ENCODE assay signal across 12 cellular contexts in the genomic region with DNA sequence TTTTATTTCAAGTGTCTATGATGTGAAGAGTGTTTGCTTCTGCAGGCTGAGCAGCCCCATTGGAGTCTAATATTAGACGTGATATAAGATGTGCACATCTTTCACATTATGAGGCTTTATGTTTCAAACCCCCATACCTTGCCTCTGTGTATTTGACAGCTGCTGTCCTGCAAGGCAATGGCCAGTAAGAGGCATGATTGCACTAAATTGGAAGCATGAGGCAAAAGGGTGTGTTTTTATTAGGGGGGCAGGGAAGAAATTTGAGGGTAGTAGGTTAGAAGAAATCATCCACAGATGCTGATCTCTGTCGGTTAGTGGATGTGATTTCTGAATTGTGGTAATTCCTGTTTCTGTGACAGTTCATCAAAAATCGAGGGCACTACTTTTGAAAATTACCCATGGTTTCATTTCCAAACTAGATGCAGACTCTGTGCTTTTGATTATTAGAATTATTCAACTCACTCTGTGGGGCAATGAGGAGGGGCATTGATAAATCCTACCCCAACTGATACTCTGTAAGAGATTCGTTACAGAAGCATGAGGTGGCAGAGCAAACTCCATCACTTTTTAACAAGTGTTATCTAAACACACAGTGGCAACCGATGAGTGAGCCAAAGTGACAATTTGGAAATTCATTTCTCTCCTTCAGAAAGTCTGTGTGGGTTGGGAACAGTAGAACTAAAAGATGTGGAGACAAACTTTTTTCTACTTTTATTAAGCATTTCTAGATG.
DNase-seq lines count a peak whose midpoint lies in the region; ATAC-seq and TF ChIP-seq lines count a peak whose summit lies in the region.
"Had no signal": no experiment of that assay in that cellular context is flagged by ENCODE, and none has a peak within 500 bp of the region (broad histone marks: within the 10 kb centered on the region; RNA-seq: fewer than 3 reads in every experiment).

No MANE protein-coding gene starts in this region.

- H3K27me3 Mint-ChIP-seq in T-cell, result no peaks in the 10 kb centered on the region

- no peaks in the 10 kb centered on the region for H3K4me1 ChIP-seq in A673 (ENCODE audit: insufficient read depth, low read length, poor library complexity, severe bottlenecking)
- H3K4me1 ChIP-seq in mucosa of descending colon (ENCODE audit: low read depth), result no peaks in the 10 kb centered on the region
- H3K4me1 ChIP-seq: ascending aorta, right lobe of liver had no signal

- BruUV-seq in A673 (replicated peaks; lab: Mats Ljungman, UMichigan), result no TSS peak

- H3K27ac Mint-ChIP-seq in T-cell, result peak overlapping the region; percentile 62

- H3K9me3 ChIP-seq in A673 (ENCODE audit: low read depth, low read length, poor library complexity, severe bottlenecking), result no peaks in the 10 kb centered on the region
- peaks cover 5% of the 10 kb centered on the region for H3K9me3 ChIP-seq in mucosa of descending colon
- H3K9me3 ChIP-seq: ascending aorta, right lobe of liver had no signal

- POLR2A ChIA-PET in A673 (lab: Charles Lee; ENCODE audit: low non-redundant PET), result no interaction called here
- POLR2A ChIA-PET in T-cell (lab: Charles Lee), result no interaction called here

- CTCF ChIA-PET in A673 (lab: Charles Lee), result no interaction called here
- CTCF ChIA-PET in T-cell (lab: Charles Lee), result no interaction called here

- no peak for TF ChIP-seq POLR2A in erythroblast (IDR thresholded peaks at IDR 0.05; ENCODE audit: low read length)

- peaks cover 73% of the 10 kb centered on the region for H3K36me3 Mint-ChIP-seq in T-cell

- intact Hi-C loops in A673 (cut with micrococcal nuclease; ENCODE audit: unreplicated experiment), result no loop called here
- intact Hi-C loops in mucosa of descending colon (cut with DNase I, micrococcal nuclease), result no loop called here

- H3K27me3 ChIP-seq in A673 (replicated peaks; ENCODE audit: insufficient read depth, low read depth, low read length, poor library complexity), result no peaks in the 10 kb centered on the region
- H3K27me3 ChIP-seq: ascending aorta, right lobe of liver had no signal

- H3K27ac ChIP-seq in A673 (ENCODE audit: low read depth, low read length, poor library complexity, severe bottlenecking), result no peak overlapping the region
- H3K27ac ChIP-seq: ascending aorta, right lobe of liver, SK-N-MC had no signal

- H3K9me3 Mint-ChIP-seq in T-cell, result peaks cover 3 to 6% (median 4%) of the 10 kb centered on the region in 3 donors

- DNase-seq in A673 (ENCODE audit: low spot score) (peak; percentile 34), ELR (ENCODE audit: low read depth) (peak; percentile 19), T-cell (no peak), hippocampal formation (lab: John Stamatoyannopoulos, UW) (peak; percentile 20 to 40), SKM-1 (lab: John Stamatoyannopoulos, UW; ENCODE audit: unreplicated experiment) (no peak), erythroblast (lab: John Stamatoyannopoulos, UW) (no peak), mucosa of descending colon (no peak)
- DNase-seq: NCI-H1694 treated with DMSO at 0.1 percent for 48 hours, right lobe of liver had no signal

- ATAC-seq in T-cell (replicated peaks in 1 of 4), result no peak
- no peak for ATAC-seq in HG02870 (IDR thresholded peaks at IDR 0.05; ENCODE audit: unreplicated experiment)
- no peak for ATAC-seq in mucosa of descending colon
- ATAC-seq: right lobe of liver had no signal

- H3K4me1 Mint-ChIP-seq in T-cell, result peaks cover 11 to 38% (median 37%) of the 10 kb centered on the region in 3 donors

- no peaks in the 10 kb centered on the region for H3K36me3 ChIP-seq in A673 (ENCODE audit: insufficient read depth, low read length, poor library complexity, severe bottlenecking)
- no peaks in the 10 kb centered on the region for H3K36me3 ChIP-seq in mucosa of descending colon (ENCODE audit: low read depth)
- H3K36me3 ChIP-seq: ascending aorta, right lobe of liver had no signal

- no peak overlapping the region for H3K4me3 Mint-ChIP-seq in T-cell

- H3K4me3 ChIP-seq in A673 (ENCODE audit: low read depth, low read length, poor library complexity, severe bottlenecking) (no peak overlapping the region), mucosa of descending colon (no peak overlapping the region)
- H3K4me3 ChIP-seq: ascending aorta, right lobe of liver, SK-N-MC had no signal

- TF ChIP-seq CTCF in A673 (conservative IDR thresholded peaks at IDR 0.05; ENCODE audit: low read depth, low read length) (peak; percentile 45; the same call in 1 of the 2 replicates), mucosa of descending colon (IDR thresholded peaks at IDR 0.05) (no peak)

Comparison
In these comparisons a context has a peak if more than half of its experiments do, and no peak if none do; other contexts are left out.
1. DNase-seq: peak in A673 (single experiment), ELR (single experiment) and hippocampal formation (2 of 2); none in T-cell (0 of 34), SKM-1 (single experiment), erythroblast (0 of 2) and mucosa of descending colon (0 of 3).